In the genomic region with DNA sequence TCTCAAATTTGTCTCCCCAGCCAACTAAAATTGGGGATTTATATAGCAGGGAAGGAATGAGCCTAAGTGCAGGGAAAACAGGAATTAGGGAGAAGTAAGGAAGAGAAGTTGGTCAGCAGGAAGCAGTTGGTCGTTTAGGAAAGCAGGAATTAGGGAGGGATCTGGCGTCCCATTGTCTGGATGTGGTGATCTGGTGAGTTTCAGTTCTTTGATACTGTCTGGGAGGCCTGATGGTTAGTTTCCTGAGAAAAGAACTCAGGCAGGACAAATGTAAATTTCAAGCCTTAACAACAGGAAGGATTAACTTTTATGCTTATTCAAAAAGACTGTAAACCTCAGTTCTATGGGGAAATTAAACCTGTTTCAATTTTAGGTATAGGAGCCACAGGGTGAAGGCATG, we compare ENCODE assay signal across 1 cellular context.
TF ChIP-seq lines count a peak whose summit lies in the region.

No MANE protein-coding gene starts in this region.

TF ChIP-seq in H1, 55 proteins besides CTCF, POLR2A, EP300 and RAD21 (continued from another document):
- TF ChIP-seq KDM1A (IDR thresholded peaks at IDR 0.05; ENCODE audit: borderline replicate concordance, low read length) (no peak), MAFK (IDR thresholded peaks at IDR 0.05; ENCODE audit: low read depth, low read length) (no peak), TEAD4 (IDR thresholded peaks at IDR 0.05; ENCODE audit: low read depth, low read length) (no peak), YY1 (IDR thresholded peaks at IDR 0.05; ENCODE audit: low read depth, low read length) (no peak), POU5F1 (IDR thresholded peaks at IDR 0.05; ENCODE audit: low read depth, low read length) (no peak), SIX5 (IDR thresholded peaks at IDR 0.05; ENCODE audit: low read depth, low read length) (no peak)
- TF ChIP-seq, protein P1, sequence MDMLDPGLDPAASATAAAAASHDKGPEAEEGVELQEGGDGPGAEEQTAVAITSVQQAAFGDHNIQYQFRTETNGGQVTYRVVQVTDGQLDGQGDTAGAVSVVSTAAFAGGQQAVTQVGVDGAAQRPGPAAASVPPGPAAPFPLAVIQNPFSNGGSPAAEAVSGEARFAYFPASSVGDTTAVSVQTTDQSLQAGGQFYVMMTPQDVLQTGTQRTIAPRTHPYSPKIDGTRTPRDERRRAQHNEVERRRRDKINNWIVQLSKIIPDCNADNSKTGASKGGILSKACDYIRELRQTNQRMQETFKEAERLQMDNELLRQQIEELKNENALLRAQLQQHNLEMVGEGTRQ (IDR thresholded peaks at IDR 0.05; ENCODE audit: low read length): no peak
